Comparison of ENCODE assay signal across 17 cellular contexts in the genomic region with DNA sequence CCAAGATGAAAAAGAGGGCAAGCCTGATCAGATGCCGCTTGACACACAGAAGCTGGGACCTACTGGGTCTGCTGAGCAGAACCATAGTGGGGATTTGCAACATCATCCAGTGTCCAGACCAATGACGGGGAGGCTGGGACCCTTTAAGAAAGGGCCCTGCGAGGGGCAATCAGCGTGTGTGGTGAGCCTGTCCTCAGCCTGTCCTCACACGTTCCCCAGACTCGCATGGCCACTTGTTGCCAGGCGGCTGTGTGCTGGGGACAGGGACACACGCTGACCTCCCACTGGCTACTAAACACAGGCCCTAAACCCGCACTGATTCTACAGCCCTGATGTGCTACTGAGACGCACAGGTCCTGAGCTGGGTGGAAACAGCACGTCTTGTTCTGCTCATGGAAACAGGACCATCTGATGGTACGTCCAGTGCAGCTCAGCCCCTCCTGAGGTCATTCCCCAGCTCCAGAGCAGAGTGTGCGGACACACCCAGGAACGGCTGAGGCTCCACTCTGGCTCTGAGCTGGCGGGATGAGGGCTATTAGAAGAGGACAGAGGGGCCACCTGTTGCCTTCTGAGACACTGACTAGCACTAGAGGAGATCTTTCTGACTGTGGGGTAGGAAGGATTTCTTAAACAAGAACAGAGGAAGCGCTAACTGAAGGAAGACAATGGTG. TPM values are rescaled to one million over a fixed set of nuclear protein-coding genes. Genes with fewer than 3 reads are reported as not detected.
DNase-seq lines count a peak whose midpoint lies in the region; FAIRE-seq and TF ChIP-seq lines count a peak whose summit lies in the region.
"Had no signal": no experiment of that assay in that cellular context is flagged by ENCODE, and none has a peak within 500 bp of the region (broad histone marks: within the 10 kb centered on the region; RNA-seq: fewer than 3 reads in every experiment).

No MANE protein-coding gene starts in this region.

- DNase-seq in Caco-2 (no peak), kidney (peak; percentile 36), neuronal stem cell (ENCODE audit: low spot score) (no peak), dermis blood vessel endothelial cell (no peak), GM03348 (ENCODE audit: low spot score) (no peak), T-helper 1 cell (no peak), hepatic stellate cell (ENCODE audit: low spot score) (no peak)
- DNase-seq: C1 segment of cervical spinal cord; CD4-positive, alpha-beta T cell; DMS79; HCEC 1CT had no signal

- no peaks in the 10 kb centered on the region for H3K27me3 Mint-ChIP-seq in Caco-2 (ENCODE audit: insufficient read depth, unreplicated experiment)

- no peak overlapping the region for H3K9ac ChIP-seq in kidney (ENCODE audit: low read length in 2 of 2)
- H3K9ac ChIP-seq in neuronal stem cell (ENCODE audit: low read depth, low read length, poor library complexity), result peak overlapping the region; percentile 25

- no peak overlapping the region for H2BK5ac ChIP-seq in neuronal stem cell (ENCODE audit: low read length)

- no CpG with 5 or more reads among the region's 16 CpGs for WGBS in neuronal stem cell (ENCODE audit: extremely low coverage in 2 of 2, insufficient read length in 2 of 2, insufficient replicate concordance in 1 of 2), 2 donors

- H3K36me3 ChIP-seq in Caco-2 (ENCODE audit: control insufficient read depth, insufficient read depth, low read length) (no peaks in the 10 kb centered on the region), HEK293 (ENCODE audit: control insufficient read depth in 2 of 2, insufficient read depth in 1 of 2, low read length in 2 of 2) (no peaks in the 10 kb centered on the region), kidney (ENCODE audit: control insufficient read depth in 1 of 2, insufficient read depth in 2 of 2, low read length in 2 of 2) (no peaks in the 10 kb centered on the region), neuronal stem cell (replicated peaks in 1 of 2; ENCODE audit: control insufficient read depth in 2 of 2, insufficient read depth in 2 of 2, low read length in 2 of 2) (no peaks in the 10 kb centered on the region)

- no peak overlapping the region for H3K18ac ChIP-seq in neuronal stem cell (ENCODE audit: low read length)

- H3K27ac ChIP-seq in HEK293 (ENCODE audit: extremely low read depth, low read depth, low read length) (no peak overlapping the region), kidney (ENCODE audit: low read depth in 2 of 2, low read length in 2 of 2) (no peak overlapping the region), neuronal stem cell (replicated peaks; ENCODE audit: low read length) (no peak overlapping the region)
- H3K27ac ChIP-seq: HL-60 had no signal

- no peak overlapping the region for H2AK5ac ChIP-seq in neuronal stem cell (ENCODE audit: low read depth, low read length)

- no peak overlapping the region for H2BK15ac ChIP-seq in neuronal stem cell (ENCODE audit: low read length)

- TF ChIP-seq CTCF in Caco-2 (IDR thresholded peaks at IDR 0.05; ENCODE audit: insufficient read depth in 1 of 2, low read depth in 1 of 2, low read length in 1 of 2, severe bottlenecking in 1 of 2, unreplicated experiment in 1 of 2) (no peak), HEK293 (tag by site-specific recombination; IDR thresholded peaks at IDR 0.05) (no peak), kidney (IDR thresholded peaks at IDR 0.05; ENCODE audit: borderline replicate concordance, extremely low read depth, insufficient read depth) (no peak)

- H4K8ac ChIP-seq in neuronal stem cell (ENCODE audit: low read depth, low read length), result no peak overlapping the region

- H3K4ac ChIP-seq in neuronal stem cell (ENCODE audit: low read length), result no peak overlapping the region

- H4K91ac ChIP-seq in neuronal stem cell (ENCODE audit: low read depth, low read length, poor library complexity), result no peak overlapping the region

- no peak overlapping the region for H2AFZ ChIP-seq in neuronal stem cell (ENCODE audit: low read length)

- H2BK12ac ChIP-seq in neuronal stem cell (ENCODE audit: low read length), result no peak overlapping the region

- H3K27ac Mint-ChIP-seq in Caco-2 (ENCODE audit: unreplicated experiment), result peak overlapping the region; percentile 48
- H3K27ac Mint-ChIP-seq: B cell; CD4-positive, alpha-beta T cell had no signal

- no peaks in the 10 kb centered on the region for H3K36me3 Mint-ChIP-seq in Caco-2 (ENCODE audit: insufficient read depth, unreplicated experiment)

- H3K4me3 ChIP-seq in Caco-2 (ENCODE audit: low read depth, low read length) (no peak overlapping the region), HEK293 (ENCODE audit: low read depth, low read length) (no peak overlapping the region), kidney (ENCODE audit: low read length in 2 of 2) (no peak overlapping the region), neuronal stem cell (ENCODE audit: low read length in 2 of 2) (peak overlapping the region in 1 of 2 donors; percentile 32)

- no peak overlapping the region for H2BK120ac ChIP-seq in neuronal stem cell (ENCODE audit: low read depth, low read length)

- CTCF ChIA-PET in Caco-2 (lab: Charles Lee) (no interaction called here), HEK293 (lab: Yijun Ruan, JAX) (no interaction called here)

- H3K4me2 ChIP-seq in neuronal stem cell (ENCODE audit: insufficient read depth, low read length, poor library complexity, severe bottlenecking), result no peak overlapping the region

- H3K23ac ChIP-seq in neuronal stem cell (ENCODE audit: low read depth, low read length, poor library complexity), result no peak overlapping the region

- H3K79me1 ChIP-seq in neuronal stem cell (ENCODE audit: low read depth, low read length), result no peaks in the 10 kb centered on the region

- H3K9me3 ChIP-seq in Caco-2 (no peaks in the 10 kb centered on the region), HEK293 (ENCODE audit: control insufficient read depth, insufficient read depth, low read depth, low read length) (no peaks in the 10 kb centered on the region), kidney (ENCODE audit: control insufficient read depth in 1 of 2, low read length in 2 of 2) (no peaks in the 10 kb centered on the region), neuronal stem cell (replicated peaks in 1 of 2; ENCODE audit: control insufficient read depth in 2 of 2, insufficient read depth in 1 of 2, low read depth in 1 of 2, low read length in 2 of 2) (peaks cover 4 to 6% of the 10 kb centered on the region in 2 donors)

- H3K4me1 ChIP-seq in Caco-2, result peaks cover 13% of the 10 kb centered on the region
- peaks cover 3% of the 10 kb centered on the region; the same call in 1 of the 2 replicates for H3K4me1 ChIP-seq in HEK293 (ENCODE audit: control insufficient read depth, insufficient read depth, low read length)
- no peaks in the 10 kb centered on the region for H3K4me1 ChIP-seq in kidney (ENCODE audit: control insufficient read depth in 1 of 2, insufficient read depth in 1 of 2, low read depth in 1 of 2, low read length in 2 of 2)
- H3K4me1 ChIP-seq in neuronal stem cell (ENCODE audit: control insufficient read depth in 2 of 2, insufficient read depth in 1 of 2, low read depth in 1 of 2, low read length in 2 of 2), result peaks cover 0 to 2% of the 10 kb centered on the region in 2 donors

- H3K14ac ChIP-seq in neuronal stem cell (ENCODE audit: low read length), result no peak overlapping the region

- H3K4me3 Mint-ChIP-seq in Caco-2 (ENCODE audit: unreplicated experiment), result no peak overlapping the region
- H3K4me3 Mint-ChIP-seq: B cell; CD4-positive, alpha-beta T cell had no signal

- peaks cover 18% of the 10 kb centered on the region for H3K4me1 Mint-ChIP-seq in Caco-2 (ENCODE audit: low read depth, unreplicated experiment)
- H3K4me1 Mint-ChIP-seq: B cell had no signal

- intact Hi-C loops in Caco-2 (cut with micrococcal nuclease; ENCODE audit: unreplicated experiment) (no loop called here), kidney (cut with DNase I) (no loop called here)

- no peaks in the 10 kb centered on the region for H3K9me3 Mint-ChIP-seq in Caco-2 (ENCODE audit: unreplicated experiment)

- H3K27me3 ChIP-seq in Caco-2 (replicated peaks; ENCODE audit: control insufficient read depth, insufficient read depth, low read length), result no peaks in the 10 kb centered on the region
- no peaks in the 10 kb centered on the region for H3K27me3 ChIP-seq in neuronal stem cell (ENCODE audit: control insufficient read depth in 3 of 3, insufficient read depth in 3 of 3, low read depth in 1 of 3, low read length in 3 of 3)

- POLR2A ChIA-PET in Caco-2 (lab: Charles Lee), result no interaction called here
- POLR2A ChIA-PET in HEK293 (lab: Yijun Ruan, JAX), result no interaction called here

- no TSS peak for BruUV-seq in Caco-2 (replicated peaks; lab: Mats Ljungman, UMichigan)

- FAIRE-seq in kidney (lab: Jason Lieb, UNC), result no peak
- FAIRE-seq: A204.1, GM12891, H1 had no signal

TF ChIP-seq in HEK293, 187 proteins besides CTCF, POLR2A, EP300 and RAD21:
- TF ChIP-seq, protein P1, sequence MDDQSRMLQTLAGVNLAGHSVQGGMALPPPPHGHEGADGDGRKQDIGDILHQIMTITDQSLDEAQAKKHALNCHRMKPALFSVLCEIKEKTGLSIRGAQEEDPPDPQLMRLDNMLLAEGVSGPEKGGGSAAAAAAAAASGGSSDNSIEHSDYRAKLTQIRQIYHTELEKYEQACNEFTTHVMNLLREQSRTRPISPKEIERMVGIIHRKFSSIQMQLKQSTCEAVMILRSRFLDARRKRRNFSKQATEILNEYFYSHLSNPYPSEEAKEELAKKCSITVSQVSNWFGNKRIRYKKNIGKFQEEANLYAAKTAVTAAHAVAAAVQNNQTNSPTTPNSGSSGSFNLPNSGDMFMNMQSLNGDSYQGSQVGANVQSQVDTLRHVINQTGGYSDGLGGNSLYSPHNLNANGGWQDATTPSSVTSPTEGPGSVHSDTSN (CRISPR knock-in tag; IDR thresholded peaks at IDR 0.05), result no peak
- TF ChIP-seq SCRT1 (tag by site-specific recombination; IDR thresholded peaks at IDR 0.05; ENCODE audit: borderline replicate concordance) (peak; percentile 69; the same call in 1 of the 2 replicates), SCRT2 (tag by site-specific recombination; IDR thresholded peaks at IDR 0.05) (peak; percentile 93), ZNF23 (tag by site-specific recombination; IDR thresholded peaks at IDR 0.05; ENCODE audit: borderline replicate concordance) (no peak)
TF ChIP-seq in HEK293: peak in this region for 2.

RNA-seq across cellular contexts. Expression of a gene that starts 24.4 kb away (rescaled TPM):
- 69.5 and 70.6 TPM in 2 replicates for total RNA-seq in Caco-2 (2022)
- total RNA-seq in kidney, result 7.3 TPM
- 3.8 TPM for polyA plus RNA-seq in kidney (ENCODE audit: insufficient read depth, low read depth, low replicate concordance)
- 2.0 TPM for polyA plus RNA-seq in neuronal stem cell (2013, experiment 1 of 2)
- polyA plus RNA-seq in neuronal stem cell (2013, experiment 2 of 2), result 1.8 TPM
- total RNA-seq in dermis blood vessel endothelial cell, result 24.0 and 24.8 TPM in 2 replicates
